1 cellular context compared by ENCODE assay signal in genomic region chr9:129884220-129885017, GRCh38.
TF ChIP-seq lines count a peak whose summit lies in the region.

No MANE protein-coding gene starts in this region.

TF ChIP-seq in K562, 482 proteins besides CTCF, POLR2A, EP300 and RAD21 (continued from another document and continues in another):
- no peak for TF ChIP-seq ELK3 (CRISPR knock-in tag; IDR thresholded peaks at IDR 0.05)
- peak; percentile 32 for TF ChIP-seq SAP30 (IDR thresholded peaks at IDR 0.05; ENCODE audit: borderline replicate concordance, insufficient read depth, low read depth, low read length, poor library complexity, severe bottlenecking)
- no peak for TF ChIP-seq KAT7 (CRISPR knock-in tag; IDR thresholded peaks at IDR 0.05; ENCODE audit: borderline replicate concordance)
- TF ChIP-seq SNIP1 (IDR thresholded peaks at IDR 0.05; ENCODE audit: low read depth): no peak
- TF ChIP-seq, protein P1, sequence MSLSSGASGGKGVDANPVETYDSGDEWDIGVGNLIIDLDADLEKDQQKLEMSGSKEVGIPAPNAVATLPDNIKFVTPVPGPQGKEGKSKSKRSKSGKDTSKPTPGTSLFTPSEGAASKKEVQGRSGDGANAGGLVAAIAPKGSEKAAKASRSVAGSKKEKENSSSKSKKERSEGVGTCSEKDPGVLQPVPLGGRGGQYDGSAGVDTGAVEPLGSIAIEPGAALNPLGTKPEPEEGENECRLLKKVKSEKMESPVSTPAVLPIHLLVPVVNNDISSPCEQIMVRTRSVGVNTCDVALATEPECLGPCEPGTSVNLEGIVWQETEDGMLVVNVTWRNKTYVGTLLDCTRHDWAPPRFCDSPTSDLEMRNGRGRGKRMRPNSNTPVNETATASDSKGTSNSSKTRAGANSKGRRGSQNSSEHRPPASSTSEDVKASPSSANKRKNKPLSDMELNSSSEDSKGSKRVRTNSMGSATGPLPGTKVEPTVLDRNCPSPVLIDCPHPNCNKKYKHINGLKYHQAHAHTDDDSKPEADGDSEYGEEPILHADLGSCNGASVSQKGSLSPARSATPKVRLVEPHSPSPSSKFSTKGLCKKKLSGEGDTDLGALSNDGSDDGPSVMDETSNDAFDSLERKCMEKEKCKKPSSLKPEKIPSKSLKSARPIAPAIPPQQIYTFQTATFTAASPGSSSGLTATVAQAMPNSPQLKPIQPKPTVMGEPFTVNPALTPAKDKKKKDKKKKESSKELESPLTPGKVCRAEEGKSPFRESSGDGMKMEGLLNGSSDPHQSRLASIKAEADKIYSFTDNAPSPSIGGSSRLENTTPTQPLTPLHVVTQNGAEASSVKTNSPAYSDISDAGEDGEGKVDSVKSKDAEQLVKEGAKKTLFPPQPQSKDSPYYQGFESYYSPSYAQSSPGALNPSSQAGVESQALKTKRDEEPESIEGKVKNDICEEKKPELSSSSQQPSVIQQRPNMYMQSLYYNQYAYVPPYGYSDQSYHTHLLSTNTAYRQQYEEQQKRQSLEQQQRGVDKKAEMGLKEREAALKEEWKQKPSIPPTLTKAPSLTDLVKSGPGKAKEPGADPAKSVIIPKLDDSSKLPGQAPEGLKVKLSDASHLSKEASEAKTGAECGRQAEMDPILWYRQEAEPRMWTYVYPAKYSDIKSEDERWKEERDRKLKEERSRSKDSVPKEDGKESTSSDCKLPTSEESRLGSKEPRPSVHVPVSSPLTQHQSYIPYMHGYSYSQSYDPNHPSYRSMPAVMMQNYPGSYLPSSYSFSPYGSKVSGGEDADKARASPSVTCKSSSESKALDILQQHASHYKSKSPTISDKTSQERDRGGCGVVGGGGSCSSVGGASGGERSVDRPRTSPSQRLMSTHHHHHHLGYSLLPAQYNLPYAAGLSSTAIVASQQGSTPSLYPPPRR (CRISPR knock-in tag; IDR thresholded peaks at IDR 0.05; ENCODE audit: borderline replicate concordance): no peak
- TF ChIP-seq MYC (IDR thresholded peaks at IDR 0.05; ENCODE audit: low read depth, low read length): peak; percentile 68
- TF ChIP-seq MYC (CRISPR knock-in tag; IDR thresholded peaks at IDR 0.05; ENCODE audit: borderline replicate concordance, low read depth): no peak; the same call in 1 of the 2 replicates
- TF ChIP-seq, protein P2, sequence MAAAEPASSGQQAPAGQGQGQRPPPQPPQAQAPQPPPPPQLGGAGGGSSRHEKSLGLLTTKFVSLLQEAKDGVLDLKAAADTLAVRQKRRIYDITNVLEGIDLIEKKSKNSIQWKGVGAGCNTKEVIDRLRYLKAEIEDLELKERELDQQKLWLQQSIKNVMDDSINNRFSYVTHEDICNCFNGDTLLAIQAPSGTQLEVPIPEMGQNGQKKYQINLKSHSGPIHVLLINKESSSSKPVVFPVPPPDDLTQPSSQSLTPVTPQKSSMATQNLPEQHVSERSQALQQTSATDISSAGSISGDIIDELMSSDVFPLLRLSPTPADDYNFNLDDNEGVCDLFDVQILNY (CRISPR knock-in tag; IDR thresholded peaks at IDR 0.05): no peak
- TF ChIP-seq MAZ (CRISPR knock-in tag; conservative IDR thresholded peaks at IDR 0.05 in 1 of 2, IDR thresholded peaks at IDR 0.05 in 1 of 2): peak in 1 of 2 experiments; percentile 54; a peak in 1 of 4 replicates
- TF ChIP-seq ZNF384 (IDR thresholded peaks at IDR 0.05; ENCODE audit: low read depth, low read length): peak; percentile 13; the same call in 1 of the 2 replicates
- TF ChIP-seq MEF2A (IDR thresholded peaks at IDR 0.05; ENCODE audit: control insufficient read depth, low read depth, low read length): no peak
- TF ChIP-seq SMAD1 (IDR thresholded peaks at IDR 0.05; ENCODE audit: low read depth, low read length, partially characterized antibody): peak; percentile 85
- peak; percentile 87 for TF ChIP-seq ZNF212 (CRISPR knock-in tag; IDR thresholded peaks at IDR 0.05)
- TF ChIP-seq COPS2 (conservative IDR thresholded peaks at IDR 0.05): no peak
- TF ChIP-seq ZBTB5 (IDR thresholded peaks at IDR 0.05): no peak
- TF ChIP-seq ZNF561 (CRISPR knock-in tag; conservative IDR thresholded peaks at IDR 0.05): no peak
- TF ChIP-seq, protein P3, sequence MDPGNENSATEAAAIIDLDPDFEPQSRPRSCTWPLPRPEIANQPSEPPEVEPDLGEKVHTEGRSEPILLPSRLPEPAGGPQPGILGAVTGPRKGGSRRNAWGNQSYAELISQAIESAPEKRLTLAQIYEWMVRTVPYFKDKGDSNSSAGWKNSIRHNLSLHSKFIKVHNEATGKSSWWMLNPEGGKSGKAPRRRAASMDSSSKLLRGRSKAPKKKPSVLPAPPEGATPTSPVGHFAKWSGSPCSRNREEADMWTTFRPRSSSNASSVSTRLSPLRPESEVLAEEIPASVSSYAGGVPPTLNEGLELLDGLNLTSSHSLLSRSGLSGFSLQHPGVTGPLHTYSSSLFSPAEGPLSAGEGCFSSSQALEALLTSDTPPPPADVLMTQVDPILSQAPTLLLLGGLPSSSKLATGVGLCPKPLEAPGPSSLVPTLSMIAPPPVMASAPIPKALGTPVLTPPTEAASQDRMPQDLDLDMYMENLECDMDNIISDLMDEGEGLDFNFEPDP (CRISPR knock-in tag; IDR thresholded peaks at IDR 0.05): peak; percentile 61; the same call in 1 of the 2 replicates
- no peak for TF ChIP-seq ATF7 (IDR thresholded peaks at IDR 0.05)
- TF ChIP-seq TBP (optimal IDR thresholded peaks at IDR 0.05; ENCODE audit: low read depth, low read length): peak; percentile 88
- TF ChIP-seq SOX6 (IDR thresholded peaks at IDR 0.05): no peak
- peak; percentile 78 for TF ChIP-seq ETV1 (tag; conservative IDR thresholded peaks at IDR 0.05; ENCODE audit: low read depth)
- TF ChIP-seq RFX7 (CRISPR knock-in tag; IDR thresholded peaks at IDR 0.05): peak; percentile 73; the same call in 1 of the 2 replicates
- no peak; the same call in 1 of the 2 replicates for TF ChIP-seq ZNF444 (CRISPR knock-in tag; IDR thresholded peaks at IDR 0.05)
- peak; percentile 81 for TF ChIP-seq ZNF140 (CRISPR knock-in tag; IDR thresholded peaks at IDR 0.05)
- no peak for TF ChIP-seq NELFE (IDR thresholded peaks at IDR 0.05; ENCODE audit: insufficient read depth, insufficient read length)
- no peak for TF ChIP-seq CHD2 (IDR thresholded peaks at IDR 0.05; ENCODE audit: low read depth, low read length)
- no peak for TF ChIP-seq POU5F1 (IDR thresholded peaks at IDR 0.05; ENCODE audit: borderline replicate concordance, low read depth, low read length, partially characterized antibody)
- TF ChIP-seq TFAM (CRISPR knock-in tag; conservative IDR thresholded peaks at IDR 0.05): no peak
- TF ChIP-seq POLR2AphosphoS2 (IDR thresholded peaks at IDR 0.05; ENCODE audit: low read length): peak; percentile 94
- TF ChIP-seq TRIM28 (IDR thresholded peaks at IDR 0.05): no peak
- TF ChIP-seq POLR3A (IDR thresholded peaks at IDR 0.05; ENCODE audit: borderline replicate concordance, extremely low read depth, insufficient read depth, insufficient read length): no peak
- peak; percentile 60; the same call in 1 of the 2 replicates for TF ChIP-seq BRD4 (IDR thresholded peaks at IDR 0.05)
- no peak for TF ChIP-seq TAF7 (tag; IDR thresholded peaks at IDR 0.05)
- TF ChIP-seq ELK1 (CRISPR knock-in tag; IDR thresholded peaks at IDR 0.05): no peak
- TF ChIP-seq THAP12 (CRISPR knock-in tag; IDR thresholded peaks at IDR 0.05): peak; percentile 90
- TF ChIP-seq, protein P4, sequence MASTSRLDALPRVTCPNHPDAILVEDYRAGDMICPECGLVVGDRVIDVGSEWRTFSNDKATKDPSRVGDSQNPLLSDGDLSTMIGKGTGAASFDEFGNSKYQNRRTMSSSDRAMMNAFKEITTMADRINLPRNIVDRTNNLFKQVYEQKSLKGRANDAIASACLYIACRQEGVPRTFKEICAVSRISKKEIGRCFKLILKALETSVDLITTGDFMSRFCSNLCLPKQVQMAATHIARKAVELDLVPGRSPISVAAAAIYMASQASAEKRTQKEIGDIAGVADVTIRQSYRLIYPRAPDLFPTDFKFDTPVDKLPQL (IDR thresholded peaks at IDR 0.05; ENCODE audit: extremely low read depth, insufficient read length): no peak
- peak; percentile 5; the same call in 1 of the 2 replicates for TF ChIP-seq ELF4 (CRISPR knock-in tag; IDR thresholded peaks at IDR 0.05)
- peak; percentile 70; the same call in 1 of the 2 replicates for TF ChIP-seq HBP1 (CRISPR knock-in tag; IDR thresholded peaks at IDR 0.05)
- TF ChIP-seq SREBF1 (IDR thresholded peaks at IDR 0.05; ENCODE audit: borderline replicate concordance, low read depth, low read length): no peak
- peak; percentile 4; the same call in 1 of the 2 replicates for TF ChIP-seq HIVEP1 (CRISPR knock-in tag; IDR thresholded peaks at IDR 0.05)
- TF ChIP-seq HMBOX1 (IDR thresholded peaks at IDR 0.05): no peak
- TF ChIP-seq JUND (IDR thresholded peaks at IDR 0.05; ENCODE audit: borderline replicate concordance, low read depth, low read length): peak; percentile 74
- no peak for TF ChIP-seq JUND (tag; IDR thresholded peaks at IDR 0.05; ENCODE audit: borderline replicate concordance, low read depth, low read length)
- no peak for TF ChIP-seq TARDBP (IDR thresholded peaks at IDR 0.05)
- TF ChIP-seq BRF1 (IDR thresholded peaks at IDR 0.05; ENCODE audit: borderline replicate concordance, extremely low read depth, insufficient read length): no peak
- TF ChIP-seq, protein P5, sequence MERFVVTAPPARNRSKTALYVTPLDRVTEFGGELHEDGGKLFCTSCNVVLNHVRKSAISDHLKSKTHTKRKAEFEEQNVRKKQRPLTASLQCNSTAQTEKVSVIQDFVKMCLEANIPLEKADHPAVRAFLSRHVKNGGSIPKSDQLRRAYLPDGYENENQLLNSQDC (CRISPR knock-in tag; IDR thresholded peaks at IDR 0.05): peak; percentile 81; the same call in 1 of the 2 replicates
